ENCODE assay signal across 15 cellular contexts in genomic region chr13:36829753-36830152, GRCh38. TPM values are rescaled to one million over a fixed set of nuclear protein-coding genes. Genes with fewer than 3 reads are reported as not detected.
DNase-seq lines count a peak whose midpoint lies in the region; TF ChIP-seq lines count a peak whose summit lies in the region.
"Had no signal": no experiment of that assay in that cellular context is flagged by ENCODE, and none has a peak within 500 bp of the region (broad histone marks: within the 10 kb centered on the region; RNA-seq: fewer than 3 reads in every experiment).

No MANE protein-coding gene starts in this region.

- H3K27me3 ChIP-seq in BE2C (no peaks in the 10 kb centered on the region), SK-N-SH (ENCODE audit: insufficient read depth) (no peaks in the 10 kb centered on the region)
- H3K27me3 ChIP-seq: BLaER1 had no signal

- TF ChIP-seq EP300 in SK-N-SH (IDR thresholded peaks at IDR 0.05; ENCODE audit: borderline replicate concordance in 1 of 2, low read depth in 1 of 2, low read length in 1 of 2), result peak in 1 of 2 experiments; percentile 61; a peak in 1 of 4 replicates

- H3K4me1 ChIP-seq in BE2C, result peaks cover 8% of the 10 kb centered on the region; the same call in 1 of the 2 replicates
- H3K4me1 ChIP-seq in SK-N-SH (ENCODE audit: control insufficient read depth in 1 of 2, insufficient read depth in 2 of 2, low read depth in 1 of 2, low read length in 1 of 2), result peaks cover 0 to 12% of the 10 kb centered on the region in 2 experiments; a peak in 3 of 4 replicates
- H3K4me1 ChIP-seq: BLaER1 had no signal

- H4K20me1 ChIP-seq in SK-N-SH (ENCODE audit: insufficient read depth), result no peaks in the 10 kb centered on the region

- peaks cover 18% of the 10 kb centered on the region for H3K36me3 ChIP-seq in BE2C
- peaks cover 23 to 24% of the 10 kb centered on the region in 2 experiments for H3K36me3 ChIP-seq in SK-N-SH (replicated peaks in 1 of 2; ENCODE audit: control insufficient read depth in 1 of 2, insufficient read depth in 2 of 2, low read length in 1 of 2)

- no peak overlapping the region for H3K9ac ChIP-seq in SK-N-SH
- H3K9ac ChIP-seq: BLaER1 had no signal

- H3K27me3 Mint-ChIP-seq in activated naive CD4-positive, alpha-beta T cell treated with anti-CD3 and anti-CD28 coated beads, Interleukin-2, amount 10 ng/mL, durations not matched to agents 7 days and 5 days, result no peaks in the 10 kb centered on the region

- no peak overlapping the region for H3K4me3 ChIP-seq in BE2C (ENCODE audit: low read depth, low read length)
- no peak overlapping the region for H3K4me3 ChIP-seq in SK-N-SH (ENCODE audit: low read depth in 2 of 2, low read length in 1 of 2)
- H3K4me3 ChIP-seq: BLaER1 had no signal

- peak overlapping the region in 1 of 2 experiments; percentile 76; a peak in 2 of 4 replicates for H3K27ac ChIP-seq in SK-N-SH (ENCODE audit: low read depth in 2 of 2, low read length in 1 of 2)
- H3K27ac ChIP-seq: 22Rv1, BLaER1 had no signal

- no peak overlapping the region for H3K27ac Mint-ChIP-seq in activated naive CD4-positive, alpha-beta T cell treated with anti-CD3 and anti-CD28 coated beads, Interleukin-2, amount 10 ng/mL, durations not matched to agents 7 days and 5 days
- H3K27ac Mint-ChIP-seq: HFFc6 had no signal

- peaks cover 23% of the 10 kb centered on the region for H3K36me3 Mint-ChIP-seq in activated naive CD4-positive, alpha-beta T cell treated with anti-CD3 and anti-CD28 coated beads, Interleukin-2, amount 10 ng/mL, durations not matched to agents 7 days and 5 days

- peaks cover 3% of the 10 kb centered on the region for H3K4me1 Mint-ChIP-seq in activated naive CD4-positive, alpha-beta T cell treated with anti-CD3 and anti-CD28 coated beads, Interleukin-2, amount 10 ng/mL, durations not matched to agents 7 days and 5 days

- TF ChIP-seq RAD21 in SK-N-SH (IDR thresholded peaks at IDR 0.05; ENCODE audit: low read length), result peak; percentile 16; the same call in 1 of the 2 replicates

- POLR2A ChIA-PET in SK-N-SH (lab: Yijun Ruan, JAX), result no interaction called here

- no peak overlapping the region for H2AFZ ChIP-seq in SK-N-SH (ENCODE audit: low read depth)

- no peaks in the 10 kb centered on the region for H3K9me2 ChIP-seq in SK-N-SH

- H3F3A ChIP-seq in SK-N-SH (replicated peaks; ENCODE audit: insufficient read depth), result peaks cover 9% of the 10 kb centered on the region

- H3K9me3 ChIP-seq in BE2C (no peaks in the 10 kb centered on the region), SK-N-SH (no peaks in the 10 kb centered on the region)
- H3K9me3 ChIP-seq: BLaER1 had no signal

- TF ChIP-seq POLR2A in erythroblast (IDR thresholded peaks at IDR 0.05; ENCODE audit: low read length), result no peak

- no peak overlapping the region for H3K4me3 Mint-ChIP-seq in activated naive CD4-positive, alpha-beta T cell treated with anti-CD3 and anti-CD28 coated beads, Interleukin-2, amount 10 ng/mL, durations not matched to agents 7 days and 5 days
- H3K4me3 Mint-ChIP-seq: HFFc6 had no signal

- H3K79me2 ChIP-seq in SK-N-SH (ENCODE audit: insufficient read depth), result peaks cover 4% of the 10 kb centered on the region; the same call in 1 of the 2 replicates

- no CpG with 5 or more reads among the region's 1 CpG for WGBS in SK-N-SH (ENCODE audit: low lambda C conversion rate)

- DNase-seq in DMS53 (lab: John Stamatoyannopoulos, UW), result peak; percentile 55
- no peak for DNase-seq in DMS53 treated with DMSO at 0.1 percent for 48 hours (lab: John Stamatoyannopoulos, UW; ENCODE audit: unreplicated experiment)
- peak; percentile 16 for DNase-seq in BE2C
- peak; percentile 25 for DNase-seq in SK-N-SH
- peak; percentile 41 to 78 for DNase-seq in erythroblast (lab: John Stamatoyannopoulos, UW)
- no peak for DNase-seq in COLO829 (ENCODE audit: low spot score)
- DNase-seq in activated naive CD4-positive, alpha-beta T cell treated with anti-CD3 and anti-CD28 coated beads, Interleukin-2, amount 10 ng/mL, durations not matched to agents 7 days and 5 days, result no peak
- DNase-seq in iPS-NIHi7 (ENCODE audit: extremely low spot score), result no peak
- DNase-seq: Calu3, DMS 273 treated with DMSO at 0.1 percent for 48 hours, DND-41, HCEC 1CT, HFFc6 had no signal

- TF ChIP-seq CTCF in BE2C (IDR thresholded peaks at IDR 0.05; ENCODE audit: low read depth, low read length) (no peak), SK-N-SH (IDR thresholded peaks at IDR 0.05) (no peak)

- CTCF ChIA-PET in SK-N-SH (lab: Yijun Ruan, JAX), result interaction anchor here (0.8 to 1.8 kb wide), 4 partner anchors 12 to 149 kb away, joined by 4 to 6 read pairs (median 5); no protein-coding TSS in a partner anchor
- CTCF ChIA-PET in activated naive CD4-positive, alpha-beta T cell treated with anti-CD3 and anti-CD28 coated beads, Interleukin-2, amount 10 ng/mL, durations not matched to agents 7 days and 5 days (lab: Charles Lee), result no interaction called here

- no peak overlapping the region for H3K4me2 ChIP-seq in SK-N-SH
- H3K4me2 ChIP-seq: BLaER1 had no signal

- H3K9me3 Mint-ChIP-seq in activated naive CD4-positive, alpha-beta T cell treated with anti-CD3 and anti-CD28 coated beads, Interleukin-2, amount 10 ng/mL, durations not matched to agents 7 days and 5 days, result no peaks in the 10 kb centered on the region
- H3K9me3 Mint-ChIP-seq: HFFc6 had no signal

TF ChIP-seq in SK-N-SH, 30 proteins besides CTCF, POLR2A, EP300 and RAD21 (continues in another document):
- TF ChIP-seq GATA2 (CRISPR knock-in tag; IDR thresholded peaks at IDR 0.05) (peak; percentile 92), MAX (IDR thresholded peaks at IDR 0.05; ENCODE audit: low read depth) (no peak), RCOR1 (IDR thresholded peaks at IDR 0.05; ENCODE audit: low read length) (peak; percentile 75), REST (IDR thresholded peaks at IDR 0.05; ENCODE audit: low read depth, low read length) (no peak), USF2 (IDR thresholded peaks at IDR 0.05; ENCODE audit: borderline replicate concordance, low read depth, low read length) (no peak), MEF2A (IDR thresholded peaks at IDR 0.05; ENCODE audit: borderline replicate concordance, low read depth) (no peak), YY1 (IDR thresholded peaks at IDR 0.05; ENCODE audit: low read depth) (no peak), NFIC (IDR thresholded peaks at IDR 0.05; ENCODE audit: borderline replicate concordance) (no peak), SIN3A (IDR thresholded peaks at IDR 0.05; ENCODE audit: borderline replicate concordance, low read depth, low read length) (no peak), GABPA (IDR thresholded peaks at IDR 0.05; ENCODE audit: low read depth) (no peak), CHD2 (IDR thresholded peaks at IDR 0.05; ENCODE audit: low read length, partially characterized antibody) (no peak), MXI1 (IDR thresholded peaks at IDR 0.05; ENCODE audit: low read depth, low read length) (peak; percentile 43; the same call in 1 of the 2 replicates)

RNA-seq across cellular contexts. Expression of gene RFXAP, which starts 10.7 kb away (rescaled TPM):
- 5.0 TPM for polyA plus RNA-seq in BE2C (2012; ENCODE audit: insufficient read depth, insufficient read length, low read depth)
- 4.1 and 5.0 TPM in 2 replicates for polyA plus RNA-seq in SK-N-SH (2012; rRNA removed)
- 4.9 and 5.8 TPM in 2 replicates for polyA plus RNA-seq in SK-N-SH (2012; cell fraction: cytosol; rRNA removed)
- 6.7 and 9.5 TPM in 2 replicates for polyA plus RNA-seq in SK-N-SH (2012; cell fraction: nucleus; rRNA removed)

Comparison
In these comparisons a context has a peak if more than half of its experiments do, and no peak if none do; other contexts are left out.
1. DNase-seq: peak in DMS53 (single experiment), BE2C (single experiment), SK-N-SH (single experiment) and erythroblast (2 of 2); none in DMS53 treated with DMSO at 0.1 percent for 48 hours (single experiment), COLO829 (single experiment), activated naive CD4-positive, alpha-beta T cell treated with anti-CD3 and anti-CD28 coated beads, Interleukin-2, amount 10 ng/mL, durations not matched to agents 7 days and 5 days (single experiment) and iPS-NIHi7 (single experiment).